Comparison of ENCODE assay signal across 8 cellular contexts in genomic region chr7:70647801-70648491, GRCh38.
DNase-seq lines count a peak whose midpoint lies in the region; ATAC-seq and TF ChIP-seq lines count a peak whose summit lies in the region.

No MANE protein-coding gene starts in this region.

- H3K36me3 Mint-ChIP-seq in natural killer cell, result no peaks in the 10 kb centered on the region

- intact Hi-C loops in natural killer cell (cut with micrococcal nuclease) (loop anchor here (1.0 to 2.0 kb wide), 5 partner anchors 12 to 587 kb away; no protein-coding TSS in a partner anchor), aorta (cut with DNase I) (no loop called here)

- TF ChIP-seq CTCF in natural killer cell (IDR thresholded peaks at IDR 0.05), result no peak

- H3K27me3 Mint-ChIP-seq in natural killer cell (ENCODE audit: low read depth in 2 of 2), result no peaks in the 10 kb centered on the region

- H3K27me3 ChIP-seq in aorta (ENCODE audit: control insufficient read depth in 1 of 2, insufficient read depth in 2 of 2, low read length in 1 of 2), result no peaks in the 10 kb centered on the region

- H3K4me1 ChIP-seq in aorta (ENCODE audit: control insufficient read depth in 1 of 2, insufficient read depth in 2 of 2, low read length in 2 of 2), result no peaks in the 10 kb centered on the region

- H3K9me3 Mint-ChIP-seq in natural killer cell, result no peaks in the 10 kb centered on the region

- WGBS in aorta, 2 donors, result 83 to 97% methylated on average over 9 of the region's 9 CpGs

- H3K4me3 ChIP-seq in aorta (ENCODE audit: low read length in 2 of 2), result no peak overlapping the region

- H3K27ac ChIP-seq in aorta (ENCODE audit: low read depth in 1 of 2, low read length in 2 of 2), result no peak overlapping the region

- DNase-seq in activated T-cell treated with anti-CD3 and anti-CD28 coated beads for 1 hour (ENCODE audit: low read depth) (peak; percentile 54), natural killer cell (peak; percentile 83), medulla oblongata (ENCODE audit: extremely low spot score) (no peak), aorta (no peak), NCI-H2171 treated with DMSO at 0.1 percent for 48 hours (lab: John Stamatoyannopoulos, UW) (no peak), erythroblast (lab: John Stamatoyannopoulos, UW) (no peak)

- no peaks in the 10 kb centered on the region for H3K9me3 ChIP-seq in aorta (ENCODE audit: control insufficient read depth, low read length)

- H3K4me3 Mint-ChIP-seq in natural killer cell, result peak overlapping the region; percentile 84

- ATAC-seq in GM19324 (IDR thresholded peaks at IDR 0.05; ENCODE audit: low FRiP score, unreplicated experiment), result peak; percentile 54
- peak; percentile 92 for ATAC-seq in HG03439 (IDR thresholded peaks at IDR 0.05; ENCODE audit: unreplicated experiment)
- ATAC-seq in natural killer cell, result peak; percentile 81 to 92 (median 90)
- no peak for ATAC-seq in aorta (ENCODE audit: low FRiP score)

- H3K27ac Mint-ChIP-seq in natural killer cell, result peak overlapping the region; percentile 89 to 96

- H3K36me3 ChIP-seq in aorta (ENCODE audit: control insufficient read depth in 1 of 2, insufficient read depth in 2 of 2, low read length in 1 of 2), result no peaks in the 10 kb centered on the region

- no peak for TF ChIP-seq POLR2A in erythroblast (IDR thresholded peaks at IDR 0.05; ENCODE audit: low read length)

- peaks cover 50 to 55% of the 10 kb centered on the region in 2 donors for H3K4me1 Mint-ChIP-seq in natural killer cell

Comparison
In these comparisons a context has a peak if more than half of its experiments do, and no peak if none do; other contexts are left out.
1. DNase-seq: peak in activated T-cell treated with anti-CD3 and anti-CD28 coated beads for 1 hour (single experiment) and natural killer cell (single experiment); none in medulla oblongata (single experiment), aorta (0 of 2), NCI-H2171 treated with DMSO at 0.1 percent for 48 hours (single experiment) and erythroblast (0 of 2).